ENCODE assay signal across 8 cellular contexts in genomic region chr3:48194446-48195071, GRCh38. TPM values are rescaled to one million over a fixed set of nuclear protein-coding genes. Genes with fewer than 3 reads are reported as not detected.
DNase-seq lines count a peak whose midpoint lies in the region; ATAC-seq, FAIRE-seq and TF ChIP-seq lines count a peak whose summit lies in the region.

No MANE protein-coding gene starts in this region.

- no peak for ATAC-seq in HG03097 (IDR thresholded peaks at IDR 0.05; ENCODE audit: low FRiP score, unreplicated experiment)
- ATAC-seq in HG02588 (IDR thresholded peaks at IDR 0.05; ENCODE audit: unreplicated experiment): no peak

- no peaks in the 10 kb centered on the region for H3F3A ChIP-seq in OCI-LY1 (ENCODE audit: insufficient read depth, low read length)

- WGBS in mammary epithelial cell (ENCODE audit: low coverage, missing lambda C conversion rate): 49% methylated on average over 9 of the region's 9 CpGs

- no TSS peak for BruUV-seq in mammary epithelial cell (replicated peaks; lab: Mats Ljungman, UMichigan)

- intact Hi-C loops in mammary epithelial cell (cut with micrococcal nuclease): loop anchor here (1.0 to 2.0 kb wide), 6 partner anchors 38 to 354 kb away; no protein-coding TSS in a partner anchor

- H3K27me3 ChIP-seq in OCI-LY1 (ENCODE audit: insufficient read depth, low read length): no peaks in the 10 kb centered on the region
- H3K27me3 ChIP-seq in mammary epithelial cell (ENCODE audit: insufficient read depth, low read length): no peaks in the 10 kb centered on the region
- H3K27me3 ChIP-seq in keratinocyte (ENCODE audit: control insufficient read depth, extremely low read depth, insufficient read depth, low read length): no peaks in the 10 kb centered on the region

- peaks cover 18% of the 10 kb centered on the region for H3K4me1 ChIP-seq in OCI-LY1 (ENCODE audit: insufficient read depth, low read length, severe bottlenecking)
- peaks cover 2% of the 10 kb centered on the region for H3K4me1 ChIP-seq in mammary epithelial cell (ENCODE audit: insufficient read depth, low read length)
- peaks cover 4% of the 10 kb centered on the region for H3K4me1 ChIP-seq in keratinocyte (ENCODE audit: control insufficient read depth, extremely low read depth, insufficient read depth, low read length)

- H3K36me3 ChIP-seq in OCI-LY1 (ENCODE audit: insufficient read depth, low read length): no peaks in the 10 kb centered on the region
- H3K36me3 ChIP-seq in mammary epithelial cell (ENCODE audit: insufficient read depth, low read length): no peaks in the 10 kb centered on the region
- H3K36me3 ChIP-seq in keratinocyte (ENCODE audit: control insufficient read depth in 2 of 2, extremely low read depth in 1 of 2, insufficient read depth in 2 of 2, low read length in 2 of 2): no peaks in the 10 kb centered on the region

- dilution Hi-C loops in mammary epithelial cell (cut with HindIII; ENCODE audit: low sequenced_read_pairs) (loop anchor here (5.0 kb wide), 2 partner anchors 38 to 78 kb away; no protein-coding TSS in a partner anchor), keratinocyte (cut with MboI; ENCODE audit: extremely low pct_ligation_motif_present, low sequenced_read_pairs) (no loop called here)

- TF ChIP-seq CTCF in OCI-LY1 (IDR thresholded peaks at IDR 0.05; ENCODE audit: low read length): peak; percentile 96
- TF ChIP-seq CTCF in mammary epithelial cell (conservative IDR thresholded peaks at IDR 0.05 in 1 of 2, IDR thresholded peaks at IDR 0.05 in 1 of 2; ENCODE audit: extremely low read depth in 1 of 2, insufficient read depth in 1 of 2, low read depth in 1 of 2, low read length in 2 of 2): peak; percentile 88 to 97
- peak; percentile 78 to 91 (median 82) for TF ChIP-seq CTCF in keratinocyte (optimal IDR thresholded peaks at IDR 0.05 in 1 of 3, IDR thresholded peaks at IDR 0.05 in 1 of 3, conservative IDR thresholded peaks at IDR 0.05 in 1 of 3; ENCODE audit: extremely low read depth in 1 of 3, insufficient read depth in 2 of 3, low read length in 3 of 3)

- in situ Hi-C loops in mammary epithelial cell (cut with MboI; ENCODE audit: low sequenced_read_pairs in 2 of 2): loop anchor here in 1 of 2 donors (5.0 kb wide), 1 partner anchor 243 kb away; no protein-coding TSS in a partner anchor

- no peaks in the 10 kb centered on the region for H3K9me1 ChIP-seq in keratinocyte (ENCODE audit: control insufficient read depth, extremely low read depth, insufficient read depth, low read length)

- no peaks in the 10 kb centered on the region for H3K9me3 ChIP-seq in OCI-LY1 (ENCODE audit: low read length)
- H3K9me3 ChIP-seq in mammary epithelial cell (replicated peaks; ENCODE audit: insufficient read depth, low read length): no peaks in the 10 kb centered on the region
- no peaks in the 10 kb centered on the region for H3K9me3 ChIP-seq in keratinocyte (ENCODE audit: control insufficient read depth, low read depth, low read length)

- H3K9ac ChIP-seq in OCI-LY1 (ENCODE audit: low read length) (no peak overlapping the region), mammary epithelial cell (ENCODE audit: insufficient read depth, low read length) (no peak overlapping the region), keratinocyte (ENCODE audit: control insufficient read depth, extremely low read depth, insufficient read depth, low read length) (no peak overlapping the region)

- DNase-seq in DMS79 treated with DMSO at 0.1 percent for 48 hours (lab: John Stamatoyannopoulos, UW) (peak; percentile 48), HT1080 (ENCODE audit: low read depth) (peak; percentile 60), mammary epithelial cell (peak; percentile 63), keratinocyte (ENCODE audit: low read depth, low spot score) (no peak), substantia nigra (lab: John Stamatoyannopoulos, UW) (peak in 31 of 49 donors; percentile 1 to 55 (median 28))

- no peak overlapping the region for H3K27ac ChIP-seq in OCI-LY1 (ENCODE audit: low read depth, low read length, poor library complexity, severe bottlenecking)
- no peak overlapping the region for H3K27ac ChIP-seq in mammary epithelial cell (ENCODE audit: insufficient read depth, low read depth, low read length)
- H3K27ac ChIP-seq in keratinocyte (ENCODE audit: control insufficient read depth, insufficient read depth, low read length): no peak overlapping the region
- no peak overlapping the region for H3K27ac ChIP-seq in substantia nigra (ENCODE audit: low read depth, low read length, poor library complexity, severe bottlenecking)

- CTCF ChIA-PET in mammary epithelial cell (lab: Charles Lee; ENCODE audit: low non-redundant PET): interaction anchor here (0.6 to 1.3 kb wide), 6 partner anchors 74 to 242 kb away, joined by 3 to 21 read pairs (median 8); no protein-coding TSS in a partner anchor

- H3K4me3 ChIP-seq in OCI-LY1 (ENCODE audit: low read depth, low read length, poor library complexity, severe bottlenecking) (no peak overlapping the region), mammary epithelial cell (replicated peaks in 1 of 3; ENCODE audit: insufficient read depth in 1 of 3, low read depth in 2 of 3, low read length in 3 of 3) (no peak overlapping the region), keratinocyte (ENCODE audit: control insufficient read depth in 2 of 3, extremely low read depth in 1 of 3, insufficient read depth in 2 of 3, low read depth in 1 of 3, low read length in 3 of 3) (no peak overlapping the region)

- H3K9me2 ChIP-seq in OCI-LY1 (ENCODE audit: low read depth, low read length): no peaks in the 10 kb centered on the region

- peak; percentile 63 for FAIRE-seq in keratinocyte (lab: Jason Lieb, UNC)

- no peak overlapping the region for H2AFZ ChIP-seq in OCI-LY1 (ENCODE audit: low read length)
- H2AFZ ChIP-seq in mammary epithelial cell (ENCODE audit: low read depth, low read length): peak overlapping the region; percentile 15
- H2AFZ ChIP-seq in keratinocyte (ENCODE audit: control insufficient read depth, low read length): no peak overlapping the region

- H3K79me2 ChIP-seq in OCI-LY1 (ENCODE audit: insufficient read depth, low read length) (no peaks in the 10 kb centered on the region), mammary epithelial cell (ENCODE audit: insufficient read depth, low read length) (no peaks in the 10 kb centered on the region), keratinocyte (ENCODE audit: control insufficient read depth, insufficient read depth, low read length) (no peaks in the 10 kb centered on the region)

- H3K4me2 ChIP-seq in OCI-LY1 (ENCODE audit: low read length) (no peak overlapping the region), mammary epithelial cell (ENCODE audit: insufficient read depth, low read depth, low read length) (no peak overlapping the region), keratinocyte (ENCODE audit: control insufficient read depth, extremely low read depth, insufficient read depth, low read depth, low read length) (no peak overlapping the region)

- H4K20me1 ChIP-seq in OCI-LY1 (ENCODE audit: insufficient read depth, low read length): no peaks in the 10 kb centered on the region
- no peaks in the 10 kb centered on the region for H4K20me1 ChIP-seq in mammary epithelial cell (ENCODE audit: insufficient read depth, low read length)
- no peaks in the 10 kb centered on the region for H4K20me1 ChIP-seq in keratinocyte (ENCODE audit: control insufficient read depth, extremely low read depth, insufficient read depth, low read length)

RNA-seq across cellular contexts. Expression of gene CDC25A, which starts 6.3 kb away (rescaled TPM):
- total RNA-seq in HT1080 (2014; rRNA removed; shearing (Covaris generic)): 36.5 and 43.4 TPM in 2 replicates
- polyA plus RNA-seq in HT1080 (2015; cell fraction: cytosol; rRNA removed): 15.3 and 15.5 TPM in 2 replicates
- 15.2 and 17.0 TPM in 2 replicates for polyA plus RNA-seq in HT1080 (2015; cell fraction: nucleus; rRNA removed)
- total RNA-seq in mammary epithelial cell: 10 to 100 TPM in 1 of 2 donors, 1 to 10 TPM in 1; 7.3 to 17.8 TPM
- polyA plus RNA-seq in mammary epithelial cell (16.3 TPM), keratinocyte (1.7 to 6.2 TPM (median 5.5 TPM) in 3 replicates)
- polyA minus RNA-seq in mammary epithelial cell (15.7 TPM), keratinocyte (4.0 to 5.6 TPM (median 5.2 TPM) in 3 replicates)
- 0.25 TPM for polyA plus RNA-seq in keratinocyte (2011; ENCODE audit: low read depth)
- polyA plus RNA-seq in keratinocyte (2011; cell fraction: cytosol; rRNA removed): 1.9 and 2.5 TPM in 2 replicates
- polyA plus RNA-seq in keratinocyte (2011; cell fraction: nucleus; rRNA removed): 1.6 and 2.5 TPM in 2 replicates
- polyA plus RNA-seq in keratinocyte (2012; ENCODE audit: low replicate concordance): 0.37 and 7.6 TPM in 2 replicates
- polyA minus RNA-seq in keratinocyte (2011; cell fraction: cytosol; rRNA and poly(A)+ RNA removed): 9.4 TPM
- 1.2 and 1.6 TPM in 2 replicates for polyA minus RNA-seq in keratinocyte (2011; cell fraction: nucleus; rRNA and poly(A)+ RNA removed)

RNA-seq across cellular contexts. Expression of gene CAMP, which starts 28.7 kb away (rescaled TPM):
- total RNA-seq in HT1080 (2014; rRNA removed; shearing (Covaris generic)): not detected in 2 replicates
- polyA plus RNA-seq in HT1080 (2015; cell fraction: cytosol; rRNA removed): not detected in 2 replicates
- not detected in 2 replicates for polyA plus RNA-seq in HT1080 (2015; cell fraction: nucleus; rRNA removed)
- total RNA-seq in mammary epithelial cell: 1 to 10 TPM; 5.3 to 7.0 TPM
- 7.7 TPM for polyA plus RNA-seq in mammary epithelial cell
- polyA minus RNA-seq in mammary epithelial cell: 4.4 TPM
- polyA plus RNA-seq in keratinocyte: 0.37 to 0.95 TPM (median 0.66 TPM) in 3 replicates
- not detected for polyA plus RNA-seq in keratinocyte (2011; ENCODE audit: low read depth)
- polyA plus RNA-seq in keratinocyte (2011; cell fraction: cytosol; rRNA removed): 0.30 and 0.69 TPM in 2 replicates
- polyA plus RNA-seq in keratinocyte (2011; cell fraction: nucleus; rRNA removed): 0.37 TPM in 1 of 2 replicates, not detected in the other
- 0.66 and 0.71 TPM in 2 replicates for polyA plus RNA-seq in keratinocyte (2012; ENCODE audit: low replicate concordance)
- polyA minus RNA-seq in keratinocyte: 0.53 TPM in 1 of 3 replicates, not detected in the others
- polyA minus RNA-seq in keratinocyte (2011; cell fraction: cytosol; rRNA and poly(A)+ RNA removed): not detected
- not detected in 2 replicates for polyA minus RNA-seq in keratinocyte (2011; cell fraction: nucleus; rRNA and poly(A)+ RNA removed)

RNA-seq across cellular contexts. Expression of gene ZNF589, which starts 46.3 kb away (rescaled TPM):
- total RNA-seq in HT1080 (2014; rRNA removed; shearing (Covaris generic)): 5.8 and 7.2 TPM in 2 replicates
- polyA plus RNA-seq in HT1080 (2015; cell fraction: cytosol; rRNA removed): 4.1 and 4.2 TPM in 2 replicates
- polyA plus RNA-seq in HT1080 (2015; cell fraction: nucleus; rRNA removed): 31.2 and 36.4 TPM in 2 replicates
- total RNA-seq in mammary epithelial cell: 1 to 10 TPM; 8.8 to 9.2 TPM
- 7.1 TPM for polyA plus RNA-seq in mammary epithelial cell
- 2.9 TPM for polyA minus RNA-seq in mammary epithelial cell
- polyA plus RNA-seq in keratinocyte: 9.1 to 12.2 TPM (median 9.6 TPM) in 3 replicates
- polyA plus RNA-seq in keratinocyte (2011; ENCODE audit: low read depth): 0.66 TPM
- 3.7 and 4.7 TPM in 2 replicates for polyA plus RNA-seq in keratinocyte (2011; cell fraction: cytosol; rRNA removed)
- 24.5 and 29.1 TPM in 2 replicates for polyA plus RNA-seq in keratinocyte (2011; cell fraction: nucleus; rRNA removed)
- 3.8 and 8.4 TPM in 2 replicates for polyA plus RNA-seq in keratinocyte (2012; ENCODE audit: low replicate concordance)
- 4.5 to 13.7 TPM (median 4.7 TPM) in 3 replicates for polyA minus RNA-seq in keratinocyte
- polyA minus RNA-seq in keratinocyte (2011; cell fraction: cytosol; rRNA and poly(A)+ RNA removed): 0.77 TPM
- 7.6 and 12.3 TPM in 2 replicates for polyA minus RNA-seq in keratinocyte (2011; cell fraction: nucleus; rRNA and poly(A)+ RNA removed)
